22 cellular contexts compared by ENCODE assay signal in the genomic region with DNA sequence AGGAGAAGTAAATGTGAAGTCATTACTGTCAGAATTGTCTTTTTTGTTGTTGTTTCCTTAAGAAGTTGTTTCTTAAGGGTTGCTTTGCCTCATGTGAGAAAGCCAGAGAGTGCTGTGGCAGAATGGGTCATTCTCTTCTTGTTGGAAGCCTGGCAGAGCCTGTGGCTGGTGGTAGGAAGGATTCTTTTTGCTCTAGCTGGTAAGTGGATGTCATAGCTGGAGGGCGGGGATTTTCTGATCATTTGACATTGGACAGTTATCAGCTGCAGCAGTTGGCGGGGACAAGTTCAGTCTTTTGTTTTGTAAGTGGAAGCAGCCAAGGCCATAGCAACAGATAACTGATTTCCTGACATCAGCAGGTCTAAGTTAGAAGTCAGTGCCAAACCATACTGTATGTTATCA. TPM values are rescaled to one million over a fixed set of nuclear protein-coding genes. Genes with fewer than 3 reads are reported as not detected.
DNase-seq lines count a peak whose midpoint lies in the region; ATAC-seq, FAIRE-seq and TF ChIP-seq lines count a peak whose summit lies in the region.
"Had no signal": no experiment of that assay in that cellular context is flagged by ENCODE, and none has a peak within 500 bp of the region (broad histone marks: within the 10 kb centered on the region; RNA-seq: fewer than 3 reads in every experiment).

No MANE protein-coding gene starts in this region.

- peak; percentile 67 for ATAC-seq in left lobe of liver
- ATAC-seq: activated CD8-positive, alpha-beta memory T cell treated with anti-CD3 and anti-CD28 coated beads, Interleukin-2, amount 10 ng/mL, durations not matched to agents 7 days and 5 days; esophagus mucosa; naive thymus-derived CD4-positive, alpha-beta T cell had no signal

- in situ Hi-C loops in mammary epithelial cell (cut with MboI; ENCODE audit: low sequenced_read_pairs in 2 of 2), result no loop called here

- no peaks in the 10 kb centered on the region for H3K79me2 ChIP-seq in mammary epithelial cell (ENCODE audit: insufficient read depth, low read length)

- H3K27ac ChIP-seq in mammary epithelial cell (ENCODE audit: insufficient read depth, low read depth, low read length) (no peak overlapping the region), stomach smooth muscle (ENCODE audit: low read length) (peak overlapping the region; percentile 25)
- H3K27ac ChIP-seq: breast epithelium, C4-2B, dorsolateral prefrontal cortex, uterus had no signal

- H3K9ac ChIP-seq in mammary epithelial cell (ENCODE audit: insufficient read depth, low read length) (no peak overlapping the region), stomach smooth muscle (ENCODE audit: low read length in 2 of 2) (no peak overlapping the region)

- BruUV-seq in mammary epithelial cell (replicated peaks; lab: Mats Ljungman, UMichigan), result no TSS peak
- no TSS peak for BruUV-seq in MCF 10A (replicated peaks; lab: Mats Ljungman, UMichigan)

- POLR2A ChIA-PET in MCF 10A (lab: Yijun Ruan, JAX), result no interaction called here

- FAIRE-seq in RCC 7860 (lab: Jason Lieb, UNC), result no peak

- peaks cover 24% of the 10 kb centered on the region for H3K4me1 ChIP-seq in mammary epithelial cell (ENCODE audit: insufficient read depth, low read length)
- H3K4me1 ChIP-seq in stomach smooth muscle (ENCODE audit: control insufficient read depth, insufficient read depth, low read length), result peaks cover 12% of the 10 kb centered on the region
- H3K4me1 ChIP-seq: breast epithelium had no signal

- H3K36me3 ChIP-seq in mammary epithelial cell (ENCODE audit: insufficient read depth, low read length) (no peaks in the 10 kb centered on the region), stomach smooth muscle (ENCODE audit: control insufficient read depth in 2 of 2, insufficient read depth in 2 of 2, low read length in 2 of 2) (no peaks in the 10 kb centered on the region)
- H3K36me3 ChIP-seq: breast epithelium, uterus had no signal

- H3K4me3 ChIP-seq in mammary epithelial cell (replicated peaks in 1 of 3; ENCODE audit: insufficient read depth in 1 of 3, low read depth in 2 of 3, low read length in 3 of 3) (no peak overlapping the region), stomach smooth muscle (ENCODE audit: low read length in 2 of 2) (no peak overlapping the region)
- H3K4me3 ChIP-seq: breast epithelium, dorsolateral prefrontal cortex, uterus had no signal

- no CpG with 5 or more reads among the region's 2 CpGs for WGBS in mammary epithelial cell (ENCODE audit: low coverage, missing lambda C conversion rate)

- CTCF ChIA-PET in mammary epithelial cell (lab: Charles Lee; ENCODE audit: low non-redundant PET), result no interaction called here
- CTCF ChIA-PET in MCF 10A (lab: Yijun Ruan, JAX), result no interaction called here

- H3K9me3 Mint-ChIP-seq in MCF 10A (ENCODE audit: unreplicated experiment) (no peaks in the 10 kb centered on the region), endothelial cell (ENCODE audit: unreplicated experiment) (no peaks in the 10 kb centered on the region)
- H3K9me3 Mint-ChIP-seq: activated T-helper 2 cell treated with anti-CD3 and anti-CD28 coated beads, Interferon-gamma antibody, Interleukin-2, Interleukin-4, amounts not matched to agents 10 μg/mL and 5 μg/mL and 100 μg/mL, durations not matched to agents 14 hours and 24 hours and 36 hours; naive thymus-derived CD4-positive, alpha-beta T cell had no signal

- no peak overlapping the region for H3K4me3 Mint-ChIP-seq in MCF 10A (ENCODE audit: unreplicated experiment)
- no peak overlapping the region for H3K4me3 Mint-ChIP-seq in endothelial cell (ENCODE audit: unreplicated experiment)
- H3K4me3 Mint-ChIP-seq: activated CD8-positive, alpha-beta memory T cell treated with anti-CD3 and anti-CD28 coated beads, Interleukin-2, amount 10 ng/mL, durations not matched to agents 7 days and 5 days; naive thymus-derived CD4-positive, alpha-beta T cell had no signal

- H3K9me3 ChIP-seq in mammary epithelial cell (replicated peaks; ENCODE audit: insufficient read depth, low read length) (no peaks in the 10 kb centered on the region), stomach smooth muscle (ENCODE audit: control insufficient read depth in 2 of 2, low read length in 2 of 2) (no peaks in the 10 kb centered on the region)
- H3K9me3 ChIP-seq: breast epithelium, uterus had no signal

- H3K36me3 Mint-ChIP-seq in MCF 10A (ENCODE audit: insufficient read depth, unreplicated experiment), result no peaks in the 10 kb centered on the region
- no peaks in the 10 kb centered on the region for H3K36me3 Mint-ChIP-seq in endothelial cell (ENCODE audit: low read depth, unreplicated experiment)
- H3K36me3 Mint-ChIP-seq: activated CD8-positive, alpha-beta memory T cell treated with anti-CD3 and anti-CD28 coated beads, Interleukin-2, amount 10 ng/mL, durations not matched to agents 7 days and 5 days had no signal

- peak overlapping the region; percentile 40 for H2AFZ ChIP-seq in mammary epithelial cell (ENCODE audit: low read depth, low read length)

- H3K4me2 ChIP-seq in mammary epithelial cell (ENCODE audit: insufficient read depth, low read depth, low read length), result no peak overlapping the region

- dilution Hi-C loops in mammary epithelial cell (cut with HindIII; ENCODE audit: low sequenced_read_pairs), result no loop called here

- H3K27me3 Mint-ChIP-seq in MCF 10A (ENCODE audit: insufficient read depth, unreplicated experiment) (no peaks in the 10 kb centered on the region), endothelial cell (ENCODE audit: unreplicated experiment) (no peaks in the 10 kb centered on the region)

- DNase-seq in mammary epithelial cell, result no peak
- no peak for DNase-seq in MCF 10A (ENCODE audit: unreplicated experiment)
- no peak for DNase-seq in endothelial cell (ENCODE audit: low spot score)
- peak; percentile 71 for DNase-seq in left lobe of liver (ENCODE audit: low spot score)
- DNase-seq in HuH-7.5 (ENCODE audit: low spot score), result no peak
- no peak for DNase-seq in RCC 7860 (ENCODE audit: low spot score)
- DNase-seq in activated CD4-positive, alpha-beta T cell treated with anti-CD3 and anti-CD28 coated beads, Interleukin-2, amount 50 U/mL, for 4 hours, result no peak
- DNase-seq: activated CD8-positive, alpha-beta memory T cell treated with anti-CD3 and anti-CD28 coated beads, Interleukin-2, amount 10 ng/mL, durations not matched to agents 7 days and 5 days; dorsolateral prefrontal cortex; Kasumi-1; naive thymus-derived CD4-positive, alpha-beta T cell; NCI-H1092 treated with DMSO at 0.1 percent for 48 hours; NCI-H2171; NCI-H526 treated with DMSO at 0.1 percent for 48 hours; posterior cingulate gyrus; T-helper 9 cell; uterus had no signal

- intact Hi-C loops in mammary epithelial cell (cut with micrococcal nuclease), result no loop called here
- intact Hi-C loops in MCF 10A (cut with micrococcal nuclease), result no loop called here

- H3K4me1 Mint-ChIP-seq in MCF 10A (ENCODE audit: insufficient read depth, unreplicated experiment), result peaks cover 21% of the 10 kb centered on the region
- H3K4me1 Mint-ChIP-seq in endothelial cell (ENCODE audit: unreplicated experiment), result peaks cover 22% of the 10 kb centered on the region

- no peaks in the 10 kb centered on the region for H4K20me1 ChIP-seq in mammary epithelial cell (ENCODE audit: insufficient read depth, low read length)

- no peak overlapping the region for H3K27ac Mint-ChIP-seq in MCF 10A (ENCODE audit: low read depth, unreplicated experiment)
- H3K27ac Mint-ChIP-seq in endothelial cell (ENCODE audit: unreplicated experiment), result peak overlapping the region; percentile 57
- H3K27ac Mint-ChIP-seq: activated CD8-positive, alpha-beta memory T cell treated with anti-CD3 and anti-CD28 coated beads, Interleukin-2, amount 10 ng/mL, durations not matched to agents 7 days and 5 days; activated T-helper 2 cell treated with anti-CD3 and anti-CD28 coated beads, Interferon-gamma antibody, Interleukin-2, Interleukin-4, amounts not matched to agents 10 μg/mL and 5 μg/mL and 100 μg/mL, durations not matched to agents 14 hours and 24 hours and 36 hours had no signal

- TF ChIP-seq CTCF in mammary epithelial cell (conservative IDR thresholded peaks at IDR 0.05 in 1 of 2, IDR thresholded peaks at IDR 0.05 in 1 of 2; ENCODE audit: extremely low read depth in 1 of 2, insufficient read depth in 1 of 2, low read depth in 1 of 2, low read length in 2 of 2) (no peak), MCF 10A (IDR thresholded peaks at IDR 0.05; ENCODE audit: unreplicated experiment) (no peak), endothelial cell (IDR thresholded peaks at IDR 0.05; ENCODE audit: unreplicated experiment) (no peak)

- no peaks in the 10 kb centered on the region for H3K27me3 ChIP-seq in mammary epithelial cell (ENCODE audit: insufficient read depth, low read length)
- H3K27me3 ChIP-seq in stomach smooth muscle (ENCODE audit: control insufficient read depth in 1 of 2, insufficient read depth in 2 of 2, low read length in 2 of 2), result no peaks in the 10 kb centered on the region
- H3K27me3 ChIP-seq: breast epithelium, uterus had no signal

RNA-seq across cellular contexts. Expression of a gene that starts 5.5 kb away (rescaled TPM):
- total RNA-seq in mammary epithelial cell (10 to 100 TPM in 1 of 2 donors, 1 to 10 TPM in 1; 5.4 to 12.5 TPM), MCF 10A (2022) (2.9 and 3.2 TPM in 2 replicates), endothelial cell (ENCODE audit: unreplicated experiment) (2.5 TPM), left lobe of liver (16.4 TPM)
- 3.1 TPM for polyA plus RNA-seq in mammary epithelial cell
- not detected for polyA minus RNA-seq in mammary epithelial cell
